Comparison of ENCODE assay signal across 26 cellular contexts in genomic region chr7:135330088-135330487, GRCh38.
DNase-seq lines count a peak whose midpoint lies in the region; ATAC-seq, FAIRE-seq and TF ChIP-seq lines count a peak whose summit lies in the region.
"Had no signal": no experiment of that assay in that cellular context is flagged by ENCODE, and none has a peak within 500 bp of the region (broad histone marks: within the 10 kb centered on the region; RNA-seq: fewer than 3 reads in every experiment).

No MANE protein-coding gene starts in this region.

- H3K4me1 ChIP-seq in GM12878 (ENCODE audit: control insufficient read depth, insufficient read depth, low read length): no peaks in the 10 kb centered on the region
- H3K4me1 ChIP-seq: HAP-1 had no signal

- no peak for FAIRE-seq in GM12878 (lab: Jason Lieb, UNC)
- FAIRE-seq: A549, D721Med, GM12891, GM18507, H54 had no signal

- H3K9ac ChIP-seq in GM12878 (ENCODE audit: control insufficient read depth, insufficient read depth, low read length): no peak overlapping the region
- H3K9ac ChIP-seq: BLaER1 treated with 17β-estradiol and CSF1 and Interleukin-3, amounts not matched to agents 10 nM and 100 nM had no signal

- H3K9me3 Mint-ChIP-seq in activated naive CD8-positive, alpha-beta T cell treated with anti-CD3 and anti-CD28 coated beads, Interleukin-2, amount 50 U/mL, for 24 hours: peaks cover 14% of the 10 kb centered on the region
- H3K9me3 Mint-ChIP-seq: CD4-positive, alpha-beta T cell; HFFc6 had no signal

- no peak overlapping the region for H2AFZ ChIP-seq in GM12878 (ENCODE audit: control insufficient read depth, low read depth, low read length)

- POLR2A ChIA-PET in GM12878 (lab: Charles Lee): no interaction called here

- DNase-seq in GM12878 (ENCODE audit: low read depth, low spot score) (no peak), kidney tubule cell (ENCODE audit: low spot score) (peak; percentile 15), posterior vena cava (ENCODE audit: low spot score) (peak; percentile 19), T-helper 1 cell (no peak)
- no peak for DNase-seq in stimulated activated CD4-positive, alpha-beta T cell treated with anti-CD3 and anti-CD28 coated beads, Interleukin-2, amount 100 ng/mL, for 48 hours
- no peak for DNase-seq in activated naive CD8-positive, alpha-beta T cell treated with anti-CD3 and anti-CD28 coated beads, Interleukin-2, amount 50 U/mL, for 24 hours
- DNase-seq: 8988T; ACHN; AML-193; BE2C; CD4-positive, alpha-beta T cell; CD8-positive, alpha-beta memory T cell; DMS 273 treated with DMSO at 0.1 percent for 48 hours; DMS79; EL; GDM1; GOT3; HFFc6 had no signal

- 63% methylated on average over 1 of the region's 1 CpG for WGBS in GM12878 (ENCODE audit: insufficient coverage, insufficient replicate concordance, low lambda C conversion rate, missing lambda C conversion rate)

- no peak overlapping the region for H3K4me3 Mint-ChIP-seq in activated naive CD8-positive, alpha-beta T cell treated with anti-CD3 and anti-CD28 coated beads, Interleukin-2, amount 50 U/mL, for 24 hours
- H3K4me3 Mint-ChIP-seq: CD14-positive monocyte; CD4-positive, alpha-beta T cell; HFFc6 had no signal

- no peaks in the 10 kb centered on the region for H3K36me3 Mint-ChIP-seq in activated naive CD8-positive, alpha-beta T cell treated with anti-CD3 and anti-CD28 coated beads, Interleukin-2, amount 50 U/mL, for 24 hours (ENCODE audit: low read depth)
- H3K36me3 Mint-ChIP-seq: CD14-positive monocyte had no signal

- RAD21 ChIA-PET in GM12878 (lab: Charles Lee; ENCODE audit: unreplicated experiment): no interaction called here

- H3K4me2 ChIP-seq in GM12878 (ENCODE audit: control insufficient read depth, insufficient read depth): no peak overlapping the region
- H3K4me2 ChIP-seq: A549; BLaER1 treated with 17β-estradiol and CSF1 and Interleukin-3, amounts not matched to agents 10 nM and 100 nM had no signal

- BruUV-seq in GM12878 (replicated peaks; lab: Mats Ljungman, UMichigan): no TSS peak

- no peaks in the 10 kb centered on the region for H3K36me3 ChIP-seq in GM12878 (ENCODE audit: control insufficient read depth in 2 of 2, insufficient read depth in 2 of 2, low read length in 1 of 2)
- H3K36me3 ChIP-seq: BE2C, HAP-1 had no signal

- H3K9me3 ChIP-seq in GM12878 (replicated peaks; ENCODE audit: control insufficient read depth, insufficient read depth, low read length): no peaks in the 10 kb centered on the region; the same call in 2 of the 3 replicates
- H3K9me3 ChIP-seq: A549, BE2C, HAP-1 had no signal

- peaks cover 3% of the 10 kb centered on the region for H3K4me1 Mint-ChIP-seq in activated naive CD8-positive, alpha-beta T cell treated with anti-CD3 and anti-CD28 coated beads, Interleukin-2, amount 50 U/mL, for 24 hours
- H3K4me1 Mint-ChIP-seq: CD14-positive monocyte had no signal

- no peaks in the 10 kb centered on the region; a peak in 1 of 4 replicates for H3K27me3 ChIP-seq in GM12878 (replicated peaks in 1 of 2; ENCODE audit: control insufficient read depth in 2 of 2, insufficient read depth in 2 of 2, low read length in 1 of 2)
- H3K27me3 ChIP-seq: BE2C; BLaER1 treated with 17β-estradiol and CSF1 and Interleukin-3, amounts not matched to agents 10 nM and 100 nM had no signal

- TF ChIP-seq POLR2A in GM12878 (IDR thresholded peaks at IDR 0.05; ENCODE audit: low read depth, low read length): no peak

- TF ChIP-seq RAD21 in GM12878 (IDR thresholded peaks at IDR 0.05; ENCODE audit: insufficient read depth, low read depth, low read length): no peak

- H3K4me3 ChIP-seq in GM12878: no peak overlapping the region
- H3K4me3 ChIP-seq: A549; BLaER1 treated with 17β-estradiol and CSF1 and Interleukin-3, amounts not matched to agents 10 nM and 100 nM; HAP-1 had no signal

- SMC1A ChIA-PET in GM12878 (lab: Charles Lee; ENCODE audit: uncharacterized antibody, unreplicated experiment): no interaction called here

- no peaks in the 10 kb centered on the region for H4K20me1 ChIP-seq in GM12878 (ENCODE audit: control insufficient read depth, insufficient read depth)
- H4K20me1 ChIP-seq: BLaER1 treated with 17β-estradiol and CSF1 and Interleukin-3, amounts not matched to agents 10 nM and 100 nM had no signal

- H3K27ac ChIP-seq in GM12878 (ENCODE audit: control insufficient read depth, insufficient read depth): no peak overlapping the region
- H3K27ac ChIP-seq: A549; BLaER1 treated with 17β-estradiol and CSF1 and Interleukin-3, amounts not matched to agents 10 nM and 100 nM had no signal

- H3K27me3 Mint-ChIP-seq in activated naive CD8-positive, alpha-beta T cell treated with anti-CD3 and anti-CD28 coated beads, Interleukin-2, amount 50 U/mL, for 24 hours: no peaks in the 10 kb centered on the region
- H3K27me3 Mint-ChIP-seq: CD8-positive, alpha-beta memory T cell had no signal

- ATAC-seq in GM12878: no peak
- no peak for ATAC-seq in activated naive CD8-positive, alpha-beta T cell treated with anti-CD3 and anti-CD28 coated beads, Interleukin-2, amount 50 U/mL, for 24 hours

- intact Hi-C loops in GM12878 (cut with micrococcal nuclease; ENCODE audit: unreplicated experiment): no loop called here
- intact Hi-C loops in posterior vena cava (cut with DNase I): no loop called here

- TF ChIP-seq EP300 in GM12878 (IDR thresholded peaks at IDR 0.05; ENCODE audit: borderline replicate concordance in 1 of 2, control insufficient read depth in 1 of 2, low read depth in 2 of 2, low read length in 2 of 2): no peak

- in situ Hi-C loops in GM12878 (cut with MboI): no loop called here

- no peak overlapping the region for H3K27ac Mint-ChIP-seq in activated naive CD8-positive, alpha-beta T cell treated with anti-CD3 and anti-CD28 coated beads, Interleukin-2, amount 50 U/mL, for 24 hours
- H3K27ac Mint-ChIP-seq: CD14-positive monocyte; CD4-positive, alpha-beta T cell; CD8-positive, alpha-beta memory T cell; HFFc6 had no signal

- TF ChIP-seq CTCF in GM12878 (IDR thresholded peaks at IDR 0.05 in 2 of 3, conservative IDR thresholded peaks at IDR 0.05 in 1 of 3; ENCODE audit: control insufficient read depth in 2 of 3, extremely low read depth in 1 of 3, insufficient read depth in 1 of 3, low read depth in 3 of 3, low read length in 3 of 3): no peak

- CTCF ChIA-PET in GM12878 (lab: Yijun Ruan, JAX): no interaction called here

- H3K79me2 ChIP-seq in GM12878 (ENCODE audit: control insufficient read depth, insufficient read depth, low read length): no peaks in the 10 kb centered on the region

TF ChIP-seq in GM12878, 131 proteins besides CTCF, POLR2A, EP300 and RAD21:
- TF ChIP-seq TCF3 (IDR thresholded peaks at IDR 0.05; ENCODE audit: borderline replicate concordance, insufficient read depth, low read depth, low read length) (no peak), BCL3 (IDR thresholded peaks at IDR 0.05; ENCODE audit: borderline replicate concordance, insufficient read depth, low read depth, low read length, poor library complexity, severe bottlenecking) (peak; percentile 54)

Comparison
In these comparisons a context has a peak if more than half of its experiments do, and no peak if none do; other contexts are left out.
1. DNase-seq: peak in kidney tubule cell (single experiment) and posterior vena cava (single experiment); none in GM12878 (single experiment), stimulated activated CD4-positive, alpha-beta T cell treated with anti-CD3 and anti-CD28 coated beads, Interleukin-2, amount 100 ng/mL, for 48 hours (0 of 2), T-helper 1 cell (0 of 5) and activated naive CD8-positive, alpha-beta T cell treated with anti-CD3 and anti-CD28 coated beads, Interleukin-2, amount 50 U/mL, for 24 hours (single experiment).